In genomic region chr7:136055266-136055665, GRCh38 we compare ENCODE assay signal across 34 cellular contexts.
"Had no signal": no experiment of that assay in that cellular context is flagged by ENCODE, and none has a peak within 500 bp of the region (broad histone marks: within the 10 kb centered on the region; RNA-seq: fewer than 3 reads in every experiment).

No MANE protein-coding gene starts in this region.

- H3K9ac ChIP-seq: KMS-11 had no signal

- H3K27me3 ChIP-seq: MG63 had no signal

- H3K4me3 ChIP-seq: MG63 had no signal

- DNase-seq: Karpas-422, Kasumi-1, MG63, MM.1S, MV-4-11, NCI-H1048, NCI-H1092, NCI-H1092 treated with DMSO at 0.1 percent for 48 hours, NCI-H1105, NCI-H1105 treated with DMSO at 0.1 percent for 48 hours, NCI-H1417, NCI-H1417 treated with DMSO at 0.1 percent for 48 hours, NCI-H1436, NCI-H1436 treated with DMSO at 0.1 percent for 48 hours, NCI-H146, NCI-H1694, NCI-H1694 treated with DMSO at 0.1 percent for 48 hours, NCI-H187, NCI-H187 treated with DMSO at 0.1 percent for 48 hours, NCI-H1930, NCI-H2029, NCI-H2029 treated with DMSO at 0.1 percent for 48 hours, NCI-H2081, NCI-H2081 treated with DMSO at 0.1 percent for 48 hours, NCI-H2107, NCI-H2171, NCI-H2171 treated with DMSO at 0.1 percent for 48 hours, NCI-H2227 treated with DMSO at 0.1 percent for 48 hours, NCI-H226, NCI-H345, NCI-H446, NCI-H446 treated with DMSO at 0.1 percent for 48 hours, NCI-H510A had no signal

- H3K4me2 ChIP-seq: KMS-11 had no signal

- H3K36me3 ChIP-seq: MG63 had no signal

- H3K9me3 ChIP-seq: MG63 had no signal

- H3K27ac ChIP-seq: KMS-11 had no signal
